In the genomic region with DNA sequence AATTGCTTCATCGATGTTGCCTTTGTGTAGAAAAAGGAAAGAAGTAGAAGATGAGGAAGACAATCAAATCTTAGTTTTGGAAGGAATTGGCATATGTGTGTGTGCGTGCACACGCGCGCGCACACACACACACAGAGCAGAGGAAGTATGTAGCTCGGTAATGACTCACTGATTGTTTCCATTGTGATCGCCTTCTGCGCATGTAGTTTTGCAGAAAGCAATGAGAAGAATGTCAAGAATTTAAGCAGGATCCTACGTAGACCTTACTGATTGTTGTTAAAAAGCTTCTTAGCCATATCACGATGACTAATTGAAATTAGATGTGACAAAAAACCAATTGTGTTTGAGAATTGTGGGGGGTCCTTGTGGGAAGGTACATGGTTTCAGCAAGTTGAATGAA, we compare ENCODE assay signal across 13 cellular contexts. TPM values are rescaled to one million over a fixed set of nuclear protein-coding genes. Genes with fewer than 3 reads are reported as not detected.
DNase-seq lines count a peak whose midpoint lies in the region; ATAC-seq, FAIRE-seq and TF ChIP-seq lines count a peak whose summit lies in the region.
"Had no signal": no experiment of that assay in that cellular context is flagged by ENCODE, and none has a peak within 500 bp of the region (broad histone marks: within the 10 kb centered on the region; RNA-seq: fewer than 3 reads in every experiment).

No MANE protein-coding gene starts in this region.

- peak; percentile 98 for DNase-seq in HT1080 (ENCODE audit: low read depth)
- peak; percentile 99 for DNase-seq in astrocyte (ENCODE audit: low read depth)
- no peak for DNase-seq in right cardiac atrium
- no peak for DNase-seq in gastrocnemius medialis
- no peak for DNase-seq in NCI-H187 (lab: John Stamatoyannopoulos, UW)
- DNase-seq: activated CD8-positive, alpha-beta memory T cell treated with anti-CD3 and anti-CD28 coated beads, Interleukin-2, amount 50 U/mL, for 4 hours; GDM1; KG1; NCI-H510A had no signal

- peak overlapping the region; percentile 88 for H3K27ac Mint-ChIP-seq in astrocyte (ENCODE audit: unreplicated experiment)
- H3K27ac Mint-ChIP-seq: T-helper 2 cell treated with Interferon-gamma antibody and Interleukin-4, amounts not matched to agents 5 μg/mL and 100 μg/mL, for 36 hours had no signal

- no peak for TF ChIP-seq POLR2A in gastrocnemius medialis (IDR thresholded peaks at IDR 0.05)

- H3K4me1 ChIP-seq in astrocyte (ENCODE audit: insufficient read depth, low read length) (peaks cover 13% of the 10 kb centered on the region), right cardiac atrium (ENCODE audit: control insufficient read depth, insufficient read depth, low read length) (no peaks in the 10 kb centered on the region), gastrocnemius medialis (peaks cover 17 to 38% of the 10 kb centered on the region in 2 donors)

- H3K4me3 ChIP-seq in astrocyte (ENCODE audit: insufficient read depth, low read depth, low read length) (no peak overlapping the region), right cardiac atrium (ENCODE audit: low read length) (no peak overlapping the region), gastrocnemius medialis (no peak overlapping the region)
- H3K4me3 ChIP-seq: skin epidermis had no signal

- H3K4me3 Mint-ChIP-seq in astrocyte (ENCODE audit: unreplicated experiment) = no peak overlapping the region
- H3K4me3 Mint-ChIP-seq: T-helper 2 cell treated with Interferon-gamma antibody and Interleukin-4, amounts not matched to agents 5 μg/mL and 100 μg/mL, for 36 hours had no signal

- ATAC-seq in right cardiac atrium (peak; percentile 75), gastrocnemius medialis (peak; percentile 54 to 66), HG03280 (IDR thresholded peaks at IDR 0.05; ENCODE audit: unreplicated experiment) (no peak), HG03095 (IDR thresholded peaks at IDR 0.05; ENCODE audit: unreplicated experiment) (no peak)

- H4K20me1 ChIP-seq in astrocyte (ENCODE audit: insufficient read depth, low read length) = no peaks in the 10 kb centered on the region

- peak overlapping the region; percentile 76 for H3K4me2 ChIP-seq in astrocyte (ENCODE audit: low read length)

- intact Hi-C loops in right cardiac atrium (cut with DNase I) = no loop called here
- intact Hi-C loops in gastrocnemius medialis (cut with DNase I; ENCODE audit: low total_unique reads) = no loop called here

- peaks cover 18% of the 10 kb centered on the region for H3K4me1 Mint-ChIP-seq in astrocyte (ENCODE audit: low read depth, unreplicated experiment)

- H3K79me2 ChIP-seq in astrocyte (ENCODE audit: insufficient read depth, low read length) = no peaks in the 10 kb centered on the region

- peak; percentile 32 for FAIRE-seq in astrocyte (lab: Jason Lieb, UNC)

- WGBS in right cardiac atrium = 65% methylated on average over 11 of the region's 11 CpGs

- H3K27me3 Mint-ChIP-seq in astrocyte (ENCODE audit: low read depth, unreplicated experiment) = no peaks in the 10 kb centered on the region

- TF ChIP-seq CTCF in astrocyte (IDR thresholded peaks at IDR 0.05; ENCODE audit: insufficient read depth, low read depth, low read length) (no peak), gastrocnemius medialis (IDR thresholded peaks at IDR 0.05 in 4 of 5, conservative IDR thresholded peaks at IDR 0.05 in 1 of 5) (no peak)

- H3K36me3 ChIP-seq in astrocyte (ENCODE audit: insufficient read depth, low read length) (no peaks in the 10 kb centered on the region), gastrocnemius medialis (no peaks in the 10 kb centered on the region)

- H3K27ac ChIP-seq in astrocyte (ENCODE audit: low read depth, low read length) = peak overlapping the region; percentile 45
- H3K27ac ChIP-seq in right cardiac atrium (ENCODE audit: low read length) = no peak overlapping the region
- peak overlapping the region in 3 of 4 donors; percentile 32 to 60 (median 55) for H3K27ac ChIP-seq in gastrocnemius medialis

- H3K9ac ChIP-seq in astrocyte (ENCODE audit: low read length) = no peak overlapping the region

- no peaks in the 10 kb centered on the region for H3K9me3 Mint-ChIP-seq in astrocyte (ENCODE audit: unreplicated experiment)
- H3K9me3 Mint-ChIP-seq: T-helper 2 cell treated with Interferon-gamma antibody and Interleukin-4, amounts not matched to agents 5 μg/mL and 100 μg/mL, for 36 hours had no signal

- in situ Hi-C loops in gastrocnemius medialis (cut with MboI; ENCODE audit: low sequenced_read_pairs in 4 of 4) = loop anchor here in 2 of 4 donors (25.0 kb wide), 1 partner anchor 163 kb away; no protein-coding TSS in a partner anchor

- H2AFZ ChIP-seq in astrocyte (ENCODE audit: low read depth, low read length) = no peak overlapping the region

- no peaks in the 10 kb centered on the region for H3K27me3 ChIP-seq in astrocyte (ENCODE audit: insufficient read depth, low read length)
- no peaks in the 10 kb centered on the region for H3K27me3 ChIP-seq in right cardiac atrium (ENCODE audit: control insufficient read depth, insufficient read depth)
- no peaks in the 10 kb centered on the region for H3K27me3 ChIP-seq in gastrocnemius medialis

- H3K36me3 Mint-ChIP-seq in astrocyte (ENCODE audit: low read depth, unreplicated experiment) = no peaks in the 10 kb centered on the region

- H3K9me3 ChIP-seq in astrocyte (ENCODE audit: insufficient read depth, low read depth, low read length) (no peaks in the 10 kb centered on the region), right cardiac atrium (ENCODE audit: control insufficient read depth, low read length) (no peaks in the 10 kb centered on the region), gastrocnemius medialis (no peaks in the 10 kb centered on the region)

RNA-seq across cellular contexts. Expression of gene LIMCH1, which starts 12.8 kb away (rescaled TPM):
- total RNA-seq in HT1080 (2014; rRNA removed; shearing (Covaris generic)) = 10.6 and 25.9 TPM in 2 replicates
- 7.1 and 13.1 TPM in 2 replicates for polyA plus RNA-seq in HT1080 (2015; cell fraction: cytosol; rRNA removed)
- 95.0 and 103 TPM in 2 replicates for polyA plus RNA-seq in HT1080 (2015; cell fraction: nucleus; rRNA removed)
- total RNA-seq in astrocyte (3.2 and 7.1 TPM in 2 replicates), right cardiac atrium (100 to 1,000 TPM; 157 to 248 (median 198) TPM), gastrocnemius medialis (10 to 100 TPM; 36.2 to 71.4 (median 52.1) TPM)
- polyA plus RNA-seq in right cardiac atrium = 43.3 TPM

Comparison
In these comparisons a context has a peak if more than half of its experiments do, and no peak if none do; other contexts are left out.
1. DNase-seq: peak in HT1080 (single experiment) and astrocyte (single experiment); none in right cardiac atrium (0 of 3), gastrocnemius medialis (0 of 2) and NCI-H187 (0 of 2).
2. ATAC-seq: peak in right cardiac atrium (2 of 2) and gastrocnemius medialis (2 of 2); none in HG03280 (single experiment) and HG03095 (single experiment).